17 cellular contexts compared by ENCODE assay signal in the genomic region with DNA sequence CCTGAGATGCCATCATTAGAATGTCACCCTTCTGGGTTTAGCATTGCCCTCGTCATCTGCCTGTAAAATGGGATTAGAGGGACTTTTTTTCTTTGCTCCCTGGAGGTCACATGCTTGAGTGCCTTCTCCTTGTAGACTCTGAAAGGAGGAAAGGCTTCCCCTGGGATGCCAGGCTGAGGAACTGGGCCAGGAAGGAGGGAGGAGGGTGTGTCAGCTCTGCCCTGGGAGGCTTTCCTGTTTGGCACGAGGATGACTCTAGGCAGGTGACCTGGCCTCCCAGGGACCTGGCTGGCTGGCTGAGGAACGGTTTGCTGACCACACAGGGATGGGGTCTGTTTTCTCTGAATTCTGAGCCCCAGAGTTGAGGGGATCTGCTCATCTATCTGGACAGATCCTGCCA. TPM values are rescaled to one million over a fixed set of nuclear protein-coding genes. Genes with fewer than 3 reads are reported as not detected.
DNase-seq lines count a peak whose midpoint lies in the region; ATAC-seq and TF ChIP-seq lines count a peak whose summit lies in the region.
"Had no signal": no experiment of that assay in that cellular context is flagged by ENCODE, and none has a peak within 500 bp of the region (broad histone marks: within the 10 kb centered on the region; RNA-seq: fewer than 3 reads in every experiment).

No MANE protein-coding gene starts in this region.

- peak overlapping the region in 1 of 2 experiments; percentile 29 for H2BK12ac ChIP-seq in mesenchymal stem cell (ENCODE audit: low read length in 2 of 2)

- H2BK15ac ChIP-seq in mesenchymal stem cell (ENCODE audit: low read depth, poor library complexity, severe bottlenecking) = peak overlapping the region; percentile 17

- peak overlapping the region; percentile 81 for H2AK5ac ChIP-seq in mesenchymal stem cell (ENCODE audit: low read length, severe bottlenecking)

- no peaks in the 10 kb centered on the region for H3K9me3 Mint-ChIP-seq in HFFc6
- H3K9me3 Mint-ChIP-seq: stimulated activated effector memory CD8-positive, alpha-beta T cell treated with anti-CD3 and anti-CD28 coated beads, Interleukin-12 subunit alpha, Interleukin-12 subunit beta, amount 100 ng/mL, for 72 hours had no signal

- TF ChIP-seq CTCF in VCaP (conservative IDR thresholded peaks at IDR 0.05) (no peak), foreskin fibroblast (IDR thresholded peaks at IDR 0.05; ENCODE audit: low read depth, low read length) (no peak), HFFc6 (IDR thresholded peaks at IDR 0.05) (no peak)

- H2AFZ ChIP-seq in mesenchymal stem cell (ENCODE audit: low read depth, low read length) = no peak overlapping the region

- peak; percentile 19 for DNase-seq in NCI-H2196 (lab: John Stamatoyannopoulos, UW; ENCODE audit: unreplicated experiment)
- no peak for DNase-seq in NCI-H2196 treated with DMSO at 0.1 percent for 48 hours (lab: John Stamatoyannopoulos, UW; ENCODE audit: unreplicated experiment)
- no peak for DNase-seq in mesenchymal stem cell
- no peak for DNase-seq in DMS153 treated with DMSO at 0.1 percent for 48 hours (lab: John Stamatoyannopoulos, UW; ENCODE audit: unreplicated experiment)
- DNase-seq in foreskin fibroblast = no peak
- DNase-seq in HFFc6 = no peak
- DNase-seq: activated CD8-positive, alpha-beta memory T cell treated with anti-CD3 and anti-CD28 coated beads for 24 hours; activated gamma-delta T cell treated with Interleukin-2 at 50 U/mL for 16 hours; brain microvascular endothelial cell; HCEC 1CT; MV-4-11; stimulated activated CD4-positive, alpha-beta T cell treated with anti-CD3 and anti-CD28 coated beads, Interleukin-4, amount 100 ng/mL, for 24 hours had no signal

- H3K36me3 ChIP-seq in mesenchymal stem cell (ENCODE audit: control insufficient read depth in 1 of 2, insufficient read depth in 2 of 2, low read depth in 1 of 2, low read length in 2 of 2) = peaks cover 14 to 37% of the 10 kb centered on the region in 2 experiments
- H3K36me3 ChIP-seq: brain microvascular endothelial cell had no signal

- no peaks in the 10 kb centered on the region; the same call in 1 of the 2 replicates for H3K36me3 Mint-ChIP-seq in HFFc6 (ENCODE audit: low read depth)

- H3K9ac ChIP-seq in mesenchymal stem cell (ENCODE audit: low read length) = peak overlapping the region; percentile 26

- ATAC-seq in esophagus mucosa = no peak
- ATAC-seq: SK-N-SH treated with all-trans-retinoic acid at 6 μM for 48 hours; stimulated activated effector memory CD8-positive, alpha-beta T cell treated with anti-CD3 and anti-CD28 coated beads, Interleukin-12 subunit alpha, Interleukin-12 subunit beta, amount 100 ng/mL, for 72 hours had no signal

- no peaks in the 10 kb centered on the region for H3K27me3 Mint-ChIP-seq in HFFc6 (ENCODE audit: insufficient read depth)

- H4K91ac ChIP-seq in mesenchymal stem cell (ENCODE audit: low read length) = peak overlapping the region; percentile 2

- no peak overlapping the region for H2BK120ac ChIP-seq in mesenchymal stem cell (ENCODE audit: low read depth, low read length)

- no peaks in the 10 kb centered on the region for H3K9me3 ChIP-seq in mesenchymal stem cell (ENCODE audit: control insufficient read depth, low read length)

- H3K27ac Mint-ChIP-seq in HFFc6 = no peak overlapping the region
- H3K27ac Mint-ChIP-seq: stimulated activated effector memory CD8-positive, alpha-beta T cell treated with anti-CD3 and anti-CD28 coated beads, Interleukin-12 subunit alpha, Interleukin-12 subunit beta, amount 100 ng/mL, for 72 hours had no signal

- H3K4me3 ChIP-seq in mesenchymal stem cell (ENCODE audit: insufficient read depth in 1 of 2, low read depth in 1 of 2, low read length in 2 of 2) (no peak overlapping the region), foreskin fibroblast (ENCODE audit: low read depth in 1 of 2, low read length in 2 of 2) (no peak overlapping the region)

- peaks cover 54% of the 10 kb centered on the region for H3K4me1 ChIP-seq in mesenchymal stem cell (ENCODE audit: control insufficient read depth, insufficient read depth, low read depth, low read length)

- peaks cover 30% of the 10 kb centered on the region for H3K4me1 Mint-ChIP-seq in HFFc6 (ENCODE audit: low read depth)

- no peak overlapping the region for H3K18ac ChIP-seq in mesenchymal stem cell (ENCODE audit: low read depth in 1 of 2, low read length in 2 of 2)

- H3K79me1 ChIP-seq in mesenchymal stem cell (replicated peaks; ENCODE audit: low read length, poor library complexity, severe bottlenecking) = no peaks in the 10 kb centered on the region

- no peak overlapping the region for H3K4me3 Mint-ChIP-seq in HFFc6
- H3K4me3 Mint-ChIP-seq: stimulated activated effector memory CD8-positive, alpha-beta T cell treated with anti-CD3 and anti-CD28 coated beads, Interleukin-12 subunit alpha, Interleukin-12 subunit beta, amount 100 ng/mL, for 72 hours had no signal

- H3K23ac ChIP-seq in mesenchymal stem cell (ENCODE audit: low read length in 2 of 2) = no peak overlapping the region

- H3K27ac ChIP-seq in VCaP (peak overlapping the region; percentile 42; the same call in 1 of the 2 replicates), mesenchymal stem cell (ENCODE audit: low read length, poor library complexity, severe bottlenecking) (no peak overlapping the region)
- H3K27ac ChIP-seq: 22Rv1, brain microvascular endothelial cell had no signal

- 75% methylated on average over 3 of the region's 3 CpGs for WGBS in mesenchymal stem cell

- H3K27me3 ChIP-seq in mesenchymal stem cell (ENCODE audit: control insufficient read depth in 1 of 2, insufficient read depth in 1 of 2, low read length in 2 of 2) = no peaks in the 10 kb centered on the region
- H3K27me3 ChIP-seq: brain microvascular endothelial cell had no signal

- no peak overlapping the region for H4K8ac ChIP-seq in mesenchymal stem cell (ENCODE audit: low read length)

- no peak overlapping the region for H3K4ac ChIP-seq in mesenchymal stem cell (ENCODE audit: low read depth in 1 of 2, low read length in 2 of 2)

- no peak overlapping the region for H2BK5ac ChIP-seq in mesenchymal stem cell (ENCODE audit: low read depth, low read length, poor library complexity, severe bottlenecking)

- peak overlapping the region in 1 of 2 experiments; percentile 58 for H3K14ac ChIP-seq in mesenchymal stem cell (ENCODE audit: low read length in 2 of 2)

- peak overlapping the region; percentile 2 for H3K4me2 ChIP-seq in mesenchymal stem cell (ENCODE audit: low read length, poor library complexity, severe bottlenecking)

RNA-seq across cellular contexts. Expression of gene SMOX, which starts 4.6 kb away (rescaled TPM):
- 48.3 TPM for polyA plus RNA-seq in mesenchymal stem cell (2013, experiment 1 of 2)
- polyA plus RNA-seq in mesenchymal stem cell (2013, experiment 2 of 2) = 50.0 TPM
- 10 to 100 TPM in 5 of 6 experiments, 1 to 10 TPM in 1; 9.4 to 13.0 (median 12.4) TPM for total RNA-seq in HFFc6 (2021; fragmentation: NEBNext Ultra II Directional; extraction: Animal tissue kit (Norgen Biotek cat#: 25700))
- total RNA-seq in esophagus mucosa = 7.9 TPM
